Comparison of ENCODE assay signal across 1 cellular context in the genomic region with DNA sequence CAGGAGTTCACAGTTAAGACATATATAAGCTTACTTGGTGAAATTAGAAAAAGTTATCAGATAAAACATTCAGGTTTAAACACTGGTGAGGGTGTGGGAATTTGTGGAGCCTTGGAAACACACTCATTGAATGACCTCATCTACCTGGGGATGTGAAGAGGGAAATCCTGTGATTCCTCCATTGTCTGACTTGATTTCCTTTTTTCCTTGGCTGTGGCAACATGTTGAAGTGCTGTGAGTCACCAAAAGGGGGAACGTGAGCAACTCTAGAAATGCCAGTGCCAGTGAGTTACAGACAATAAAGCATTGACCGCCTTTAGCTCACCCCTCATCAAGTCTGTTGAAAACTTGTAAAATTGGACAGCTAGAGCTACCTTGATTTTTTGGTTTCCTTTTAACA.
TF ChIP-seq lines count a peak whose summit lies in the region.

No MANE protein-coding gene starts in this region.

TF ChIP-seq in liver, 16 proteins besides CTCF, POLR2A, EP300 and RAD21 (continued from another document):
- TF ChIP-seq, protein P1, sequence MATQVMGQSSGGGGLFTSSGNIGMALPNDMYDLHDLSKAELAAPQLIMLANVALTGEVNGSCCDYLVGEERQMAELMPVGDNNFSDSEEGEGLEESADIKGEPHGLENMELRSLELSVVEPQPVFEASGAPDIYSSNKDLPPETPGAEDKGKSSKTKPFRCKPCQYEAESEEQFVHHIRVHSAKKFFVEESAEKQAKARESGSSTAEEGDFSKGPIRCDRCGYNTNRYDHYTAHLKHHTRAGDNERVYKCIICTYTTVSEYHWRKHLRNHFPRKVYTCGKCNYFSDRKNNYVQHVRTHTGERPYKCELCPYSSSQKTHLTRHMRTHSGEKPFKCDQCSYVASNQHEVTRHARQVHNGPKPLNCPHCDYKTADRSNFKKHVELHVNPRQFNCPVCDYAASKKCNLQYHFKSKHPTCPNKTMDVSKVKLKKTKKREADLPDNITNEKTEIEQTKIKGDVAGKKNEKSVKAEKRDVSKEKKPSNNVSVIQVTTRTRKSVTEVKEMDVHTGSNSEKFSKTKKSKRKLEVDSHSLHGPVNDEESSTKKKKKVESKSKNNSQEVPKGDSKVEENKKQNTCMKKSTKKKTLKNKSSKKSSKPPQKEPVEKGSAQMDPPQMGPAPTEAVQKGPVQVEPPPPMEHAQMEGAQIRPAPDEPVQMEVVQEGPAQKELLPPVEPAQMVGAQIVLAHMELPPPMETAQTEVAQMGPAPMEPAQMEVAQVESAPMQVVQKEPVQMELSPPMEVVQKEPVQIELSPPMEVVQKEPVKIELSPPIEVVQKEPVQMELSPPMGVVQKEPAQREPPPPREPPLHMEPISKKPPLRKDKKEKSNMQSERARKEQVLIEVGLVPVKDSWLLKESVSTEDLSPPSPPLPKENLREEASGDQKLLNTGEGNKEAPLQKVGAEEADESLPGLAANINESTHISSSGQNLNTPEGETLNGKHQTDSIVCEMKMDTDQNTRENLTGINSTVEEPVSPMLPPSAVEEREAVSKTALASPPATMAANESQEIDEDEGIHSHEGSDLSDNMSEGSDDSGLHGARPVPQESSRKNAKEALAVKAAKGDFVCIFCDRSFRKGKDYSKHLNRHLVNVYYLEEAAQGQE (IDR thresholded peaks at IDR 0.05) = no peak
- TF ChIP-seq HNF4G (IDR thresholded peaks at IDR 0.05) = no peak
